Comparison of ENCODE assay signal across 8 cellular contexts in the genomic region with DNA sequence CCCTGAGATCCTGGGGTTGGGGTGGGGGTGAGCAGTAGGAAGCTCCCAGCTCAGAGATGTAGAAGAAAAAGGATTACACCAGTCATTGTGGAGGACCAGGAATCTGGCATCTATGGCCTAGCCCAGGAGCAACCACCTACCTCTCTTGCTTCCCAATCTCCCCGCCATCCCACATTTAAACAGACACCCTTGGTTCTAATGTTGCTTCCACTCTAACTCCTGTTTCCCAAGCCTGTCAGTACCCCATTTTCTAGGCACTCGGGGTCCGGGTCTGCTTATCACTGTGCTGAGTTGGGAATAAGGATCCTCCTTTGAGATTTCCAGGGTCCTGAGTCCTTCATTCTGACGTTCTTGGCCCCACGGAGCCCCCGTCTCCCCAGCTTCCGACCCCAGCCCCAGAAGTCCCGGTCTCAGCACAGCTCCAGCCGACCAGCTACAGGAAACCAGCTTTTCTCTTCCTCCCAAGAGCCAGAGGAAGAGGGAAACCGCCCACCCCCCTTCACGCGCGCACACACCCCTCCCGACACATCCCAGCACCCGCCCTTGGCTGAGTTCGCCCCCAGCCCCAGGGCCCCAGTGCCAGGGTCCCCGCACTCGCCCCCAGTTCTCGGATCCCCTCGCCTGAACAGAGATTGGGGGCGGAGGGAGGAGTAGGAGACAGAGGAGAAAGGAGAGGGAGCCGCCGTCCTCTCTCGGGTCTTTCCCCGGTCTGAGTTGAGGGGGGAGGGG. TPM values are rescaled to one million over a fixed set of nuclear protein-coding genes. Genes with fewer than 3 reads are reported as not detected.
DNase-seq lines count a peak whose midpoint lies in the region; TF ChIP-seq lines count a peak whose summit lies in the region.

No MANE protein-coding gene starts in this region.

- peak overlapping the region; percentile 75 to 88 (median 86) for H3K27ac ChIP-seq in adrenal gland
- peak overlapping the region; percentile 93 for H3K27ac ChIP-seq in stomach smooth muscle (ENCODE audit: low read length)

- H3K36me3 Mint-ChIP-seq in activated CD4-positive, alpha-beta T cell treated with anti-CD3 and anti-CD28 coated beads, Interleukin-2, amount 10 ng/mL, durations not matched to agents 24 days and 14 days (ENCODE audit: low read depth) = peaks cover 5% of the 10 kb centered on the region

- H3K4me1 Mint-ChIP-seq in activated CD4-positive, alpha-beta T cell treated with anti-CD3 and anti-CD28 coated beads, Interleukin-2, amount 10 ng/mL, durations not matched to agents 24 days and 14 days = peaks cover 57% of the 10 kb centered on the region

- TF ChIP-seq CTCF in adrenal gland (IDR thresholded peaks at IDR 0.05) = no peak

- intact Hi-C loops in activated CD4-positive, alpha-beta T cell treated with anti-CD3 and anti-CD28 coated beads, Interleukin-2, amount 10 ng/mL, durations not matched to agents 24 days and 14 days (cut with micrococcal nuclease) = loop anchor here (10.0 kb wide), 1 partner anchor 567 kb away; the partner anchor contains the start of gene TESPA1
- intact Hi-C loops in adrenal gland (cut with DNase I) = no loop called here

- H3K36me3 ChIP-seq in adrenal gland (replicated peaks in 1 of 2) (no peaks in the 10 kb centered on the region), stomach smooth muscle (ENCODE audit: control insufficient read depth in 2 of 2, insufficient read depth in 2 of 2, low read length in 2 of 2) (peaks cover 0 to 15% of the 10 kb centered on the region in 2 donors)

- H3K9me3 ChIP-seq in adrenal gland (replicated peaks in 1 of 3) (no peaks in the 10 kb centered on the region), stomach smooth muscle (ENCODE audit: control insufficient read depth in 2 of 2, low read length in 2 of 2) (no peaks in the 10 kb centered on the region)

- H3K27me3 ChIP-seq in adrenal gland (no peaks in the 10 kb centered on the region), stomach smooth muscle (ENCODE audit: control insufficient read depth in 1 of 2, insufficient read depth in 2 of 2, low read length in 2 of 2) (no peaks in the 10 kb centered on the region)

- H3K9ac ChIP-seq in stomach smooth muscle (ENCODE audit: low read length in 2 of 2) = peak overlapping the region; percentile 90 to 97

- H3K4me1 ChIP-seq in adrenal gland (replicated peaks in 1 of 2) (peaks cover 70 to 76% of the 10 kb centered on the region in 2 donors), stomach smooth muscle (ENCODE audit: control insufficient read depth, insufficient read depth, low read length) (peaks cover 69% of the 10 kb centered on the region)

- H3K4me3 ChIP-seq in adrenal gland (peak overlapping the region; percentile 22 to 97 (median 88)), stomach smooth muscle (ENCODE audit: low read length in 2 of 2) (peak overlapping the region; percentile 85 to 97)

- H3K27ac Mint-ChIP-seq in activated CD4-positive, alpha-beta T cell treated with anti-CD3 and anti-CD28 coated beads, Interleukin-2, amount 10 ng/mL, durations not matched to agents 24 days and 14 days = peak overlapping the region; percentile 90

- DNase-seq in activated CD4-positive, alpha-beta T cell treated with anti-CD3 and anti-CD28 coated beads, Interleukin-2, amount 10 ng/mL, durations not matched to agents 24 days and 14 days = peak; percentile 73
- no peak for DNase-seq in activated CD4-positive, alpha-beta T cell treated with anti-CD3 and anti-CD28 coated beads, Interleukin-2, amount 50 U/mL, for 4 hours
- DNase-seq in adrenal gland (peak in 1 of 7 donors; percentile 45), islet precursor cell (peak; percentile 78), NCI-H2196 treated with DMSO at 0.1 percent for 48 hours (lab: John Stamatoyannopoulos, UW; ENCODE audit: unreplicated experiment) (no peak), HK-2 (ENCODE audit: unreplicated experiment) (no peak), putamen (ENCODE audit: low spot score) (no peak)

- H3K9me3 Mint-ChIP-seq in activated CD4-positive, alpha-beta T cell treated with anti-CD3 and anti-CD28 coated beads, Interleukin-2, amount 10 ng/mL, durations not matched to agents 24 days and 14 days = no peaks in the 10 kb centered on the region

- TF ChIP-seq POLR2A in adrenal gland (IDR thresholded peaks at IDR 0.05) = no peak

- WGBS in adrenal gland, 4 donors = 6 to 10% (median 7%) methylated on average over 14 to 25 of the region's 25 CpGs

- H3K27me3 Mint-ChIP-seq in activated CD4-positive, alpha-beta T cell treated with anti-CD3 and anti-CD28 coated beads, Interleukin-2, amount 10 ng/mL, durations not matched to agents 24 days and 14 days = peaks cover 17% of the 10 kb centered on the region

- H3K4me3 Mint-ChIP-seq in activated CD4-positive, alpha-beta T cell treated with anti-CD3 and anti-CD28 coated beads, Interleukin-2, amount 10 ng/mL, durations not matched to agents 24 days and 14 days = peak overlapping the region; percentile 88

RNA-seq across cellular contexts. Expression of gene ITGA5, which starts 1.2 kb away (rescaled TPM):
- total RNA-seq in activated CD4-positive, alpha-beta T cell treated with anti-CD3 and anti-CD28 coated beads, Interleukin-2, amount 10 ng/mL, durations not matched to agents 24 days and 14 days = 43.9 and 48.0 TPM in 2 replicates
- 100 to 1,000 TPM in 3 of 8 donors, 10 to 100 TPM in 5; 64.9 to 141 (median 75.9) TPM for total RNA-seq in adrenal gland
- 100 to 1,000 TPM in 1 of 3 donors, 10 to 100 TPM in 2; 52.2 to 118 (median 56.7) TPM for polyA plus RNA-seq in adrenal gland

RNA-seq across cellular contexts. Expression of gene ZNF385A, which starts 33.3 kb away (rescaled TPM):
- total RNA-seq in activated CD4-positive, alpha-beta T cell treated with anti-CD3 and anti-CD28 coated beads, Interleukin-2, amount 10 ng/mL, durations not matched to agents 24 days and 14 days = 0.84 and 1.2 TPM in 2 replicates
- total RNA-seq in adrenal gland = 10 to 100 TPM in 6 of 8 donors, 1 to 10 TPM in 2; 6.5 to 38.2 (median 13.1) TPM
- 10 to 100 TPM in 2 of 3 donors, 1 to 10 TPM in 1; 2.7 to 28.0 (median 24.3) TPM for polyA plus RNA-seq in adrenal gland

RNA-seq across cellular contexts. Expression of gene GPR84, which starts 53.6 kb away (rescaled TPM):
- 1.5 TPM in 2 replicates for total RNA-seq in activated CD4-positive, alpha-beta T cell treated with anti-CD3 and anti-CD28 coated beads, Interleukin-2, amount 10 ng/mL, durations not matched to agents 24 days and 14 days
- 1 to 10 TPM in 5 of 8 donors, under 1 TPM in 3; 0.18 to 6.8 (median 1.3) TPM for total RNA-seq in adrenal gland
- polyA plus RNA-seq in adrenal gland = 1 to 10 TPM in 1 of 3 donors, under 1 TPM in 2; 0.56 to 1.3 (median 0.93) TPM

RNA-seq across cellular contexts. Expression of gene GTSF1, which starts 55.5 kb away (rescaled TPM):
- total RNA-seq in activated CD4-positive, alpha-beta T cell treated with anti-CD3 and anti-CD28 coated beads, Interleukin-2, amount 10 ng/mL, durations not matched to agents 24 days and 14 days = 4.8 and 5.5 TPM in 2 replicates
- under 1 TPM in 3 of 8 donors, not detected in 5; 0.50 to 0.90 (median 0.61) TPM for total RNA-seq in adrenal gland
- 1 to 10 TPM in 1 of 3 donors, under 1 TPM in 1, not detected in 1; 0.37 to 2.2 TPM for polyA plus RNA-seq in adrenal gland

Comparison
In these comparisons a context has a peak if more than half of its experiments do, and no peak if none do; other contexts are left out.
1. DNase-seq: peak in activated CD4-positive, alpha-beta T cell treated with anti-CD3 and anti-CD28 coated beads, Interleukin-2, amount 10 ng/mL, durations not matched to agents 24 days and 14 days (single experiment) and islet precursor cell (single experiment); none in activated CD4-positive, alpha-beta T cell treated with anti-CD3 and anti-CD28 coated beads, Interleukin-2, amount 50 U/mL, for 4 hours (0 of 2), NCI-H2196 treated with DMSO at 0.1 percent for 48 hours (single experiment), HK-2 (single experiment) and putamen (single experiment).